ENCODE assay signal across 8 cellular contexts in the genomic region with DNA sequence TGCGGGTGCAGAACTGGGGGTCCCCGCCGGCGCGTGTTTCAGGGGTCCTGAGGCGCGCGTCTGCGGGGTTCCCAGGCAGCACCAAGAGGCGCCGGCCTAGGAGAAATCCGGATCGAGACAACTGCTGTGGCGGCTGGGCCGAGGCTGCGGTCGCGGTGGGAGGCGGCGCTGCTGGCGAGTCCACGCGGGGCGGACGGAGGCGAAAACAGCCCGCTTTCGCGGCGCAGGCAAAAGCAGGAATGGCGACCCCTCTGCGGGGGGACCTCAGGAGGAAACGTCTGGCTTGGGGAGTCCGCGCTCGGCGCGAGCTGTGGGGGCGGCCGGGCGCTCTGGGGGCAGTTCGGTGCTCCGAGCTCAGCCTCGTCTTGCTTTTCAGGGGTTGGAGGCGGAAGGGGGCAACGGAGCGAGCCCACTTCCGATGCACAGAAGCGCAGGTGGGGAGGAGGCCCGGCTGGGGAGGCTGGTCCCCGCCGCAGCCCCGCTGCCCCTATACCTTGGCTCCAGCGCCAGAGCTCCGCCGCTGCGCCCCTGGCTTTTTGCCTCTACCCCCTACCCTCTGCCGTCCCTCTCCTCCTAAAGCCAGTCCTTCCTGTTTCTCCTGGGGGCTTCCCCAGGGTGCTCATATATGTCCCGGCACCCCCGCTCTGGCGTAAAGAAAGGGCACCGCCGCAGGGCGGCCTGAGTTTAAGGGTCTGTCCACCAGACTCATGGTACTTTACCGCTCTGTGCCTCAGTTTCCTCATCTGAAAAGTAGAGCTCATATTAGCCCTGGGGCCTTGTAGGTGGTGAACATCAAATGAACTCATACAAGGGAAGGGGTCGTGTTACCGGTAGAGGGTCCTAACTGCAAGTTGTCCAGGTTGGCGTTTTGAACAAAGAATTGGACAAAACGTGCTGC.
DNase-seq lines count a peak whose midpoint lies in the region; ATAC-seq and TF ChIP-seq lines count a peak whose summit lies in the region.

No MANE protein-coding gene starts in this region.

- peaks cover 19% of the 10 kb centered on the region for H3K27me3 Mint-ChIP-seq in T-helper 1 cell treated with Interleukin-12 subunit alpha and Interleukin-12 subunit beta and Interleukin-4 antibody, amounts not matched to agents 30 μg/mL and 1 μg/mL, for 36 hours (ENCODE audit: low read depth)

- peak overlapping the region; percentile 87 for H3K27ac Mint-ChIP-seq in T-helper 1 cell treated with Interleukin-12 subunit alpha and Interleukin-12 subunit beta and Interleukin-4 antibody, amounts not matched to agents 30 μg/mL and 1 μg/mL, for 36 hours
- peak overlapping the region; percentile 88 for H3K27ac Mint-ChIP-seq in stimulated activated effector memory CD8-positive, alpha-beta T cell treated with anti-CD3 and anti-CD28 coated beads, Interleukin-12 subunit alpha, Interleukin-12 subunit beta, amount 100 ng/mL, for 72 hours

- peak; percentile 74 for DNase-seq in GM13976 (ENCODE audit: low spot score)
- peak; percentile 34 for DNase-seq in central memory CD4-positive, alpha-beta T cell
- DNase-seq in left colon: peak; percentile 34 to 65
- DNase-seq in stimulated activated effector memory CD8-positive, alpha-beta T cell treated with anti-CD3 and anti-CD28 coated beads, Interleukin-12 subunit alpha, Interleukin-12 subunit beta, amount 100 ng/mL, for 72 hours (ENCODE audit: low spot score in 2 of 2): peak; percentile 19 to 74
- DNase-seq in SHP77 (lab: John Stamatoyannopoulos, UW): no peak

- peaks cover 19% of the 10 kb centered on the region for H3K4me1 Mint-ChIP-seq in T-helper 1 cell treated with Interleukin-12 subunit alpha and Interleukin-12 subunit beta and Interleukin-4 antibody, amounts not matched to agents 30 μg/mL and 1 μg/mL, for 36 hours (ENCODE audit: low read depth)
- H3K4me1 Mint-ChIP-seq in stimulated activated effector memory CD8-positive, alpha-beta T cell treated with anti-CD3 and anti-CD28 coated beads, Interleukin-12 subunit alpha, Interleukin-12 subunit beta, amount 100 ng/mL, for 72 hours: peaks cover 25% of the 10 kb centered on the region

- intact Hi-C loops in left colon (cut with DNase I, micrococcal nuclease): no loop called here

- peak overlapping the region; percentile 95 for H3K4me3 Mint-ChIP-seq in T-helper 1 cell treated with Interleukin-12 subunit alpha and Interleukin-12 subunit beta and Interleukin-4 antibody, amounts not matched to agents 30 μg/mL and 1 μg/mL, for 36 hours
- peak overlapping the region; percentile 90 for H3K4me3 Mint-ChIP-seq in stimulated activated effector memory CD8-positive, alpha-beta T cell treated with anti-CD3 and anti-CD28 coated beads, Interleukin-12 subunit alpha, Interleukin-12 subunit beta, amount 100 ng/mL, for 72 hours

- no peaks in the 10 kb centered on the region for H3K9me3 Mint-ChIP-seq in T-helper 1 cell treated with Interleukin-12 subunit alpha and Interleukin-12 subunit beta and Interleukin-4 antibody, amounts not matched to agents 30 μg/mL and 1 μg/mL, for 36 hours
- H3K9me3 Mint-ChIP-seq in stimulated activated effector memory CD8-positive, alpha-beta T cell treated with anti-CD3 and anti-CD28 coated beads, Interleukin-12 subunit alpha, Interleukin-12 subunit beta, amount 100 ng/mL, for 72 hours: no peaks in the 10 kb centered on the region

- no peaks in the 10 kb centered on the region for H3K36me3 Mint-ChIP-seq in T-helper 1 cell treated with Interleukin-12 subunit alpha and Interleukin-12 subunit beta and Interleukin-4 antibody, amounts not matched to agents 30 μg/mL and 1 μg/mL, for 36 hours (ENCODE audit: low read depth)
- no peaks in the 10 kb centered on the region for H3K36me3 Mint-ChIP-seq in stimulated activated effector memory CD8-positive, alpha-beta T cell treated with anti-CD3 and anti-CD28 coated beads, Interleukin-12 subunit alpha, Interleukin-12 subunit beta, amount 100 ng/mL, for 72 hours

- in situ Hi-C loops in GM13976 (cut with MboI; ENCODE audit: low sequenced_read_pairs, unreplicated experiment): no loop called here

- ATAC-seq in HG02938 (IDR thresholded peaks at IDR 0.05; ENCODE audit: unreplicated experiment) (peak; percentile 41), left colon (peak; percentile 54), GM18867 (IDR thresholded peaks at IDR 0.05; ENCODE audit: unreplicated experiment) (no peak)
- peak; percentile 52 for ATAC-seq in stimulated activated effector memory CD8-positive, alpha-beta T cell treated with anti-CD3 and anti-CD28 coated beads, Interleukin-12 subunit alpha, Interleukin-12 subunit beta, amount 100 ng/mL, for 72 hours

- TF ChIP-seq CTCF in GM13976 (IDR thresholded peaks at IDR 0.05; ENCODE audit: borderline replicate concordance, control extremely low read depth, extremely low read depth, insufficient read depth, missing control alignments): no peak

Comparison
In these comparisons a context has a peak if more than half of its experiments do, and no peak if none do; other contexts are left out.
1. DNase-seq: peak in GM13976 (single experiment), central memory CD4-positive, alpha-beta T cell (single experiment), left colon (2 of 2) and stimulated activated effector memory CD8-positive, alpha-beta T cell treated with anti-CD3 and anti-CD28 coated beads, Interleukin-12 subunit alpha, Interleukin-12 subunit beta, amount 100 ng/mL, for 72 hours (2 of 2); none in SHP77 (0 of 2).